In genomic region chr17:80147035-80147939, GRCh38 we compare ENCODE assay signal across 8 cellular contexts. TPM values are rescaled to one million over a fixed set of nuclear protein-coding genes. Genes with fewer than 3 reads are reported as not detected.
DNase-seq lines count a peak whose midpoint lies in the region; ATAC-seq, FAIRE-seq and TF ChIP-seq lines count a peak whose summit lies in the region.

Gene EIF4A3 (minus strand): TSS chr17:80147128. CDS start chr17:80146961, 167 bp downstream.

- H3K27me3 Mint-ChIP-seq in WTC11 (ENCODE audit: low read depth) = peaks cover under 1% of the 10 kb centered on the region

- no peaks in the 10 kb centered on the region for H3K9me3 ChIP-seq in small intestine (ENCODE audit: control insufficient read depth, low read depth)

- TF ChIP-seq CTCF in AG04449 (IDR thresholded peaks at IDR 0.05; ENCODE audit: insufficient read depth, low read length, missing control alignments) (no peak), WTC11 (IDR thresholded peaks at IDR 0.05) (no peak), cardiac fibroblast (IDR thresholded peaks at IDR 0.05; ENCODE audit: low read depth, low read length) (no peak)

- WGBS in small intestine, 3 donors = 0% methylated on average over 97 of the region's 97 CpGs

- POLR2A ChIA-PET in AG04449 (lab: Yijun Ruan, JAX) (interaction anchor here (0.5 kb wide), 1 partner anchor 133 kb away, joined by 3 read pairs; no protein-coding TSS in a partner anchor), WTC11 (lab: Charles Lee) (interaction anchor here (0.5 to 1.0 kb wide), 2 partner anchors 19 to 46 kb away, joined by 3 to 4 read pairs; partner anchors contain the start of gene GAA)

- peaks cover 5 to 10% of the 10 kb centered on the region in 2 donors for H3K36me3 ChIP-seq in small intestine (ENCODE audit: control insufficient read depth in 2 of 2, insufficient read depth in 2 of 2, low read length in 2 of 2)

- peaks cover 30% of the 10 kb centered on the region for H3K4me1 Mint-ChIP-seq in WTC11

- CTCF ChIA-PET in AG04449 (lab: Yijun Ruan, JAX) (interaction anchor here (2.0 to 2.2 kb wide), 3 partner anchors 46 to 65 kb away, joined by 7 to 13 read pairs (median 13); partner anchors contain the start of gene GAA), WTC11 (lab: Charles Lee) (interaction anchor here (5.6 kb wide), 1 partner anchor 23 kb away, joined by 35 read pairs; no protein-coding TSS in a partner anchor)

- peak within 1 kb of the TSS; percentile 90 for H3K27ac Mint-ChIP-seq in WTC11

- no peak for FAIRE-seq in small intestine (lab: Jason Lieb, UNC)

- H3K4me1 ChIP-seq in small intestine (ENCODE audit: control insufficient read depth in 2 of 2, insufficient read depth in 1 of 2, low read depth in 1 of 2, low read length in 1 of 2) = peaks cover 2 to 10% of the 10 kb centered on the region in 2 donors

- ATAC-seq in GM18907 (IDR thresholded peaks at IDR 0.05; ENCODE audit: unreplicated experiment) (peak; percentile 84), HG03159 (IDR thresholded peaks at IDR 0.05; ENCODE audit: unreplicated experiment) (peak; percentile 88), WTC11 (peak; percentile 92)

- H3K4me3 Mint-ChIP-seq in WTC11 = peak within 1 kb of the TSS; percentile 77

- peaks cover 21% of the 10 kb centered on the region for H3K36me3 Mint-ChIP-seq in WTC11

- H3K4me3 ChIP-seq in AG04449 (ENCODE audit: low read depth, low read length) (peak within 1 kb of the TSS; percentile 97), cardiac fibroblast (replicated peaks in 1 of 2; ENCODE audit: low read depth in 2 of 2, low read length in 2 of 2) (peak within 1 kb of the TSS; percentile 80 to 98), small intestine (ENCODE audit: low read depth in 1 of 2, low read length in 2 of 2) (peak within 1 kb of the TSS; percentile 79 to 94)

- DNase-seq in AG04449 (ENCODE audit: low read depth, low spot score) (peak; percentile 93), NCI-H226 (peak; percentile 98), WTC11 (ENCODE audit: low spot score) (peak; percentile 99), cardiac fibroblast (ENCODE audit: low read depth in 2 of 2) (peak; percentile 99 to 100), iPS-NIHi11 (ENCODE audit: low spot score) (peak; percentile 99), small intestine (peak; percentile 99)

- H3K27ac ChIP-seq in small intestine (ENCODE audit: low read depth in 1 of 2, low read length in 1 of 2) = peak within 1 kb of the TSS; percentile 74 to 92

- 0 out of 2 replicates have a peak, but pooled peaks cover 1% of the 10 kb centered on the region for H3K9me3 Mint-ChIP-seq in WTC11

- H3K27me3 ChIP-seq in small intestine (ENCODE audit: control insufficient read depth in 2 of 2, insufficient read depth in 2 of 2, low read length in 2 of 2) = no peaks in the 10 kb centered on the region

TF ChIP-seq in WTC11, 78 proteins besides CTCF, POLR2A, EP300 and RAD21 (continues in another document):
- TF ChIP-seq FOXP4 (CRISPR knock-in tag; IDR thresholded peaks at IDR 0.05) (no peak), MAX (CRISPR knock-in tag; IDR thresholded peaks at IDR 0.05) (peak; percentile 86; the same call in 1 of the 2 replicates), AR (CRISPR knock-in tag; IDR thresholded peaks at IDR 0.05) (no peak), USF2 (CRISPR knock-in tag; IDR thresholded peaks at IDR 0.05) (peak; percentile 94), ZNF396 (CRISPR knock-in tag; IDR thresholded peaks at IDR 0.05; ENCODE audit: borderline replicate concordance) (no peak), MYBL2 (CRISPR knock-in tag; IDR thresholded peaks at IDR 0.05) (no peak; the same call in 1 of the 2 replicates), ZNF219 (CRISPR knock-in tag; IDR thresholded peaks at IDR 0.05; ENCODE audit: borderline replicate concordance) (no peak), HMGA2 (CRISPR knock-in tag; IDR thresholded peaks at IDR 0.05) (no peak), ZNF512 (CRISPR knock-in tag; IDR thresholded peaks at IDR 0.05; ENCODE audit: borderline replicate concordance) (no peak), ATF3 (CRISPR knock-in tag; conservative IDR thresholded peaks at IDR 0.05) (no peak)

RNA-seq across cellular contexts. Expression of gene EIF4A3, which starts in this region (rescaled TPM):
- total RNA-seq in WTC11 (2021) = 142 to 160 TPM (median 142 TPM) in 3 replicates
- 10 to 100 TPM; 47.2 to 84.9 (median 49.7) TPM for polyA plus RNA-seq in small intestine

Comparison
In these comparisons a context has a peak if more than half of its experiments do, and no peak if none do; other contexts are left out.
1. Peak in every context shown above with its lines: DNase-seq, ATAC-seq, H3K4me3 ChIP-seq and H3K27ac ChIP-seq.